ENCODE assay signal across 14 cellular contexts in the genomic region with DNA sequence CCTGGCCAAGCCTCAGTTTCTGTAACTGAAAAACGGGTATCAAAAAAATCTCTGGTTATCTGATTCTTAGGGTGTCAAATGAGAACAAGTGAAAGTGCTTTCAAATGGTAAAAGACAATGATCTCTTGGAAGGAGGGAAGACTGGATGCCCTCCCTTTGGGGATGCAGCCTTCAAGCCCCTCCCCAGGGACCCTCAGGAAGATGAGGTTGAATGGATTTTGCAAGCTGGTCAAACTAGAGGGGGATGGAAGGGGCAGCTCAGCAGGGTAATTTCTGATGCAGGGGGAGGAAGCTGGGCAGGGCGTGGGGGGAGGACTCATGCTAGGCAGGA. TPM values are rescaled to one million over a fixed set of nuclear protein-coding genes. Genes with fewer than 3 reads are reported as not detected.
A peak's percentile ranks its signal among the peaks of the same experiment; 100 is the strongest.
DNase-seq lines count a peak whose midpoint lies in the region; ATAC-seq, FAIRE-seq and TF ChIP-seq lines count a peak whose summit lies in the region.
"Had no signal": no experiment of that assay in that cellular context is flagged by ENCODE, and none has a peak within 500 bp of the region (broad histone marks: within the 10 kb centered on the region; RNA-seq: fewer than 3 reads in every experiment).

No MANE protein-coding gene starts in this region.

- peaks cover 51% of the 10 kb centered on the region for H3K4me1 Mint-ChIP-seq in neural crest cell

- H3F3A ChIP-seq in Loucy (ENCODE audit: low read depth) = no peaks in the 10 kb centered on the region
- H3F3A ChIP-seq in PC-3 (ENCODE audit: low read length, unreplicated experiment) = no peaks in the 10 kb centered on the region

- TF ChIP-seq RAD21 in A549 (conservative IDR thresholded peaks at IDR 0.05 in 1 of 2, IDR thresholded peaks at IDR 0.05 in 1 of 2) = no peak

- peaks cover 2% of the 10 kb centered on the region; the same call in 1 of the 2 replicates for H3K36me3 ChIP-seq in Loucy (ENCODE audit: insufficient read depth, low read length)
- peaks cover 0 to 2% of the 10 kb centered on the region in 2 donors for H3K36me3 ChIP-seq in esophagus (ENCODE audit: control insufficient read depth in 2 of 2, insufficient read depth in 2 of 2, low read length in 1 of 2)
- no peaks in the 10 kb centered on the region for H3K36me3 ChIP-seq in PC-3 (ENCODE audit: low read depth, low read length)
- H3K36me3 ChIP-seq: BE2C, thoracic aorta had no signal

- peaks cover 93% of the 10 kb centered on the region for H3K79me2 ChIP-seq in Loucy (ENCODE audit: insufficient read depth, low read length)
- no peaks in the 10 kb centered on the region for H3K79me2 ChIP-seq in PC-3 (ENCODE audit: low read length)

- peaks cover 64% of the 10 kb centered on the region for H4K20me1 ChIP-seq in Loucy (ENCODE audit: insufficient read depth, low read length, poor library complexity, severe bottlenecking)
- no peaks in the 10 kb centered on the region for H4K20me1 ChIP-seq in PC-3 (ENCODE audit: low read length)

- H3K4me3 ChIP-seq in A549 (no peak overlapping the region), Loucy (ENCODE audit: low read length, poor library complexity, severe bottlenecking) (no peak overlapping the region), esophagus (ENCODE audit: low read depth in 1 of 2, low read length in 2 of 2) (peak overlapping the region in 1 of 2 donors; percentile 45), PC-3 (ENCODE audit: low read length) (no peak overlapping the region)
- H3K4me3 ChIP-seq: thoracic aorta had no signal

- no TSS peak for BruUV-seq in PC-3 (replicated peaks; lab: Mats Ljungman, UMichigan)

- H3K4me3 Mint-ChIP-seq in neural crest cell = peak overlapping the region; percentile 38
- H3K4me3 Mint-ChIP-seq: natural killer cell treated with Interleukin-12 subunit alpha and Interleukin-12 subunit beta and Interleukin-15 and Interleukin-18, amount 100 ng/mL, for 72 hours had no signal

- CTCF ChIA-PET in A549 (lab: Yijun Ruan, JAX) (interaction anchor here (0.7 to 4.3 kb wide), 12 partner anchors 8 to 217 kb away, joined by 3 to 23 read pairs (median 3); no protein-coding TSS in a partner anchor), PC-3 (lab: Charles Lee) (no interaction called here)

- H3K9me3 ChIP-seq in A549 = no peaks in the 10 kb centered on the region
- H3K9me3 ChIP-seq in Loucy (ENCODE audit: insufficient read depth, low read depth, low read length) = no peaks in the 10 kb centered on the region
- no peaks in the 10 kb centered on the region for H3K9me3 ChIP-seq in esophagus (ENCODE audit: control insufficient read depth in 2 of 2, insufficient read depth in 1 of 2, low read depth in 1 of 2, low read length in 1 of 2)
- no peaks in the 10 kb centered on the region for H3K9me3 ChIP-seq in PC-3 (ENCODE audit: low read length)
- H3K9me3 ChIP-seq: BE2C, thoracic aorta had no signal

- H3K27me3 Mint-ChIP-seq in neural crest cell (ENCODE audit: low read depth) = peaks cover 28% of the 10 kb centered on the region

- peak overlapping the region; percentile 11 for H3K9ac ChIP-seq in Loucy (ENCODE audit: low read depth, low read length, poor library complexity, severe bottlenecking)
- H3K9ac ChIP-seq in PC-3 (ENCODE audit: low read length) = no peak overlapping the region

- WGBS in A549 (ENCODE audit: missing lambda C conversion rate) = 21% methylated on average over 2 of the region's 2 CpGs
- WGBS in esophagus, 2 donors = 42 to 53% methylated on average over 2 of the region's 2 CpGs

- TF ChIP-seq POLR2A in A549 (IDR thresholded peaks at IDR 0.05; ENCODE audit: low read length) = no peak

- peak overlapping the region; percentile 46 for H3K27ac Mint-ChIP-seq in neural crest cell (ENCODE audit: unreplicated experiment)
- H3K27ac Mint-ChIP-seq: natural killer cell treated with Interleukin-12 subunit alpha and Interleukin-12 subunit beta and Interleukin-15 and Interleukin-18, amount 100 ng/mL, for 72 hours had no signal

- POLR2A ChIA-PET in A549 (lab: Yijun Ruan, JAX) = no interaction called here
- POLR2A ChIA-PET in PC-3 (lab: Charles Lee; ENCODE audit: unreplicated experiment) = interaction anchor here (0.5 kb wide), 1 partner anchor 192 kb away, joined by 5 read pairs; no protein-coding TSS in a partner anchor

- TF ChIP-seq EP300 in A549 (IDR thresholded peaks at IDR 0.05) = no peak

- no peak for FAIRE-seq in A549 (lab: Jason Lieb, UNC)
- FAIRE-seq: colon had no signal

- intact Hi-C loops in PC-3 (cut with micrococcal nuclease) = no loop called here

- H3K9me2 ChIP-seq in Loucy (replicated peaks; ENCODE audit: low read depth, low read length) (no peaks in the 10 kb centered on the region), PC-3 (replicated peaks; ENCODE audit: low read length) (no peaks in the 10 kb centered on the region)

- no peaks in the 10 kb centered on the region for H3K9me3 Mint-ChIP-seq in neural crest cell
- H3K9me3 Mint-ChIP-seq: natural killer cell treated with Interleukin-12 subunit alpha and Interleukin-12 subunit beta and Interleukin-15 and Interleukin-18, amount 100 ng/mL, for 72 hours had no signal

- no peaks in the 10 kb centered on the region for H3K27me3 ChIP-seq in Loucy (ENCODE audit: insufficient read depth, low read length, poor library complexity, severe bottlenecking)
- H3K27me3 ChIP-seq in esophagus (ENCODE audit: control insufficient read depth in 1 of 2, insufficient read depth in 2 of 2, low read length in 2 of 2) = no peaks in the 10 kb centered on the region
- no peaks in the 10 kb centered on the region for H3K27me3 ChIP-seq in PC-3 (ENCODE audit: low read length)

- H3K4me2 ChIP-seq in A549 = peak overlapping the region; percentile 83
- peak overlapping the region; percentile 48 for H3K4me2 ChIP-seq in Loucy (ENCODE audit: low read depth, low read length, poor library complexity, severe bottlenecking)
- H3K4me2 ChIP-seq in PC-3 (ENCODE audit: low read length) = no peak overlapping the region

- H3K4me1 ChIP-seq in A549 = peaks cover 75% of the 10 kb centered on the region
- H3K4me1 ChIP-seq in Loucy (ENCODE audit: insufficient read depth, low read length, poor library complexity, severe bottlenecking) = peaks cover 29% of the 10 kb centered on the region
- peaks cover 18 to 52% of the 10 kb centered on the region in 2 donors for H3K4me1 ChIP-seq in esophagus (ENCODE audit: control insufficient read depth in 2 of 2, insufficient read depth in 2 of 2, low read length in 1 of 2)
- peaks cover 14% of the 10 kb centered on the region for H3K4me1 ChIP-seq in PC-3 (ENCODE audit: insufficient read depth, low read length)

- no peak for TF ChIP-seq CTCF in A549 (IDR thresholded peaks at IDR 0.05)
- no peak for TF ChIP-seq CTCF in Loucy (conservative IDR thresholded peaks at IDR 0.05; ENCODE audit: low read length)
- TF ChIP-seq CTCF in neural crest cell (conservative IDR thresholded peaks at IDR 0.05) = no peak
- no peak for TF ChIP-seq CTCF in PC-3 (conservative IDR thresholded peaks at IDR 0.05; ENCODE audit: low read depth, low read length)

- ATAC-seq in A549 (no peak), GM19452 (IDR thresholded peaks at IDR 0.05; ENCODE audit: unreplicated experiment) (no peak), PC-3 (no peak)
- ATAC-seq: natural killer cell treated with Interleukin-12 subunit alpha and Interleukin-12 subunit beta and Interleukin-15 and Interleukin-18, amount 100 ng/mL, for 72 hours had no signal

- H2AFZ ChIP-seq in Loucy (ENCODE audit: low read length) (no peak overlapping the region), PC-3 (ENCODE audit: low read length) (no peak overlapping the region)

- DNase-seq in A549 (ENCODE audit: low read depth in 1 of 2, low spot score in 1 of 2) = no peak
- DNase-seq in neural crest cell (ENCODE audit: low read depth, low spot score) = no peak
- no peak for DNase-seq in Kasumi-1 (lab: John Stamatoyannopoulos, UW)
- DNase-seq in PC-3 = no peak
- DNase-seq in NOMO-1 treated with DMSO at 0.1 percent for 48 hours (lab: John Stamatoyannopoulos, UW; ENCODE audit: unreplicated experiment) = no peak
- DNase-seq: BE2C, NCI-H1417 treated with DMSO at 0.1 percent for 48 hours had no signal

- H3K27ac ChIP-seq in A549 (peak overlapping the region; percentile 67 to 96), esophagus (ENCODE audit: low read depth in 2 of 2, low read length in 1 of 2) (peak overlapping the region; percentile 54 to 92), PC-3 (ENCODE audit: low read length) (no peak overlapping the region)
- H3K27ac ChIP-seq: HL-60 had no signal

- no peaks in the 10 kb centered on the region for H3K36me3 Mint-ChIP-seq in neural crest cell (ENCODE audit: low read depth)
- H3K36me3 Mint-ChIP-seq: natural killer cell treated with Interleukin-12 subunit alpha and Interleukin-12 subunit beta and Interleukin-15 and Interleukin-18, amount 100 ng/mL, for 72 hours had no signal

TF ChIP-seq in A549, 52 proteins besides CTCF, POLR2A, EP300 and RAD21:
- TF ChIP-seq MAFK (IDR thresholded peaks at IDR 0.05; ENCODE audit: partially characterized antibody) (peak; percentile 41), ZNF302 (CRISPR knock-in tag; IDR thresholded peaks at IDR 0.05) (no peak), HDAC2 (IDR thresholded peaks at IDR 0.05) (no peak)

RNA-seq across cellular contexts. Expression of gene ARHGAP23, which starts 22.4 kb away (rescaled TPM):
- 4.8 and 5.5 TPM in 2 replicates for polyA plus RNA-seq in A549 (2011; rRNA removed)
- polyA plus RNA-seq in A549 (2012; cell fraction: cytosol; rRNA removed) = 7.7 and 9.3 TPM in 2 replicates
- polyA plus RNA-seq in A549 (2012; cell fraction: nucleus; rRNA removed) = 13.6 and 17.6 TPM in 2 replicates
- polyA plus RNA-seq in A549 (2017; fragmentation: RNase III; extraction: RNeasy Plus Mini Kit Qiagen cat#74134 plus additional on column Dnase treatment) = 32.5 to 46.0 TPM (median 32.6 TPM) in 3 replicates
- 7.1 and 11.2 TPM in 2 replicates for polyA minus RNA-seq in A549 (2011; rRNA and poly(A)+ RNA removed)
- polyA plus RNA-seq in esophagus = 10 to 100 TPM; 36.0 to 45.2 TPM
- total RNA-seq in neural crest cell = 25.7 and 30.0 TPM in 2 replicates
- total RNA-seq in PC-3 (2014; rRNA removed) = 9.0 and 10.6 TPM in 2 replicates
